ENCODE assay signal across 8 cellular contexts in the genomic region with DNA sequence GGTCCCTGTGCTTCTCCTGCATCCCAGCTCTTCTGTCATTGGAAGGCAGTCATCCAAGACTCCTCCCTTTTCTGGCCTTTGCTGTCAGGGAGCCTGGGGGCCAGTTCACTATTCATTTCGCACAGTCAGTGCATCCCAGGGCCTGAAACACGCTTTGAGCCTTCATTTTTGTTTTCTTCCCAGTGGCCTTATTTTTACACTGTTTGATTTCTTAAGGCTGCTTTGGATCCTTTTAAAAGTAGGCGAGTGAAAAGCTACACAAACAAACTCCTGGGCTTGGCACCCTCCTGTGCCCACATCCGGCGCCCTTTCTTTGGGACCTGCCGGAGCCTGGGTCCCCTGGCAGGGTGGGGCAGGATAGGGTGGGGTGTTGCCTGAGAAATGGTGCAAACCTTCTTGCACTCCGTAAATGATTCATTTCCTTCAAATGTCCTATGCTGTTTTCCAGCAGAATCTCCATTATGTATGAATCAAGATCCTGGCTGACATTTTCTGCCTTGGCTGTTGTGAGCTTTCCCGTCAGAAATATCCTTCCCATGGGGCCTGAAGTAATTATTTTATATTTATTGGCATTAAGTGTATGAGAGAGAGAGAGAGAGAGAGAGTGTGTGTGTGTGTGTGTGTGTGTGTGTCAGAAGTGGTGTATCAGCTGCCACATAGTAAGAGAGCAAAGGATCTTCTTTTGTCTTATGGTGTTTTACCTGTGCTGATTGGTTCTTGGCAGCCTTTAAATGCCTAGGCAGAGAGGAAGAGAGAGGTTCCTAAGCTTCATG. TPM values are rescaled to one million over a fixed set of nuclear protein-coding genes. Genes with fewer than 3 reads are reported as not detected.
DNase-seq lines count a peak whose midpoint lies in the region; ATAC-seq and TF ChIP-seq lines count a peak whose summit lies in the region.

No MANE protein-coding gene starts in this region.

- no peak for TF ChIP-seq CTCF in heart left ventricle (IDR thresholded peaks at IDR 0.05)

- no peaks in the 10 kb centered on the region for H3K36me3 ChIP-seq in heart left ventricle
- no peaks in the 10 kb centered on the region for H3K36me3 ChIP-seq in subcutaneous abdominal adipose tissue (ENCODE audit: control insufficient read depth in 5 of 5, insufficient read depth in 5 of 5, low read length in 5 of 5)

- peak overlapping the region; percentile 57 to 83 (median 70) for H3K27ac ChIP-seq in heart left ventricle
- peak overlapping the region; percentile 87 for H3K27ac ChIP-seq in subcutaneous abdominal adipose tissue (ENCODE audit: low read depth, low read length)

- peak overlapping the region in 3 of 5 donors; percentile 31 to 56 (median 35) for H3K9ac ChIP-seq in subcutaneous abdominal adipose tissue (ENCODE audit: low read length in 5 of 5)

- H3K4me3 ChIP-seq in heart left ventricle = no peak overlapping the region
- H3K4me3 ChIP-seq in subcutaneous abdominal adipose tissue (ENCODE audit: low read depth in 1 of 5, low read length in 5 of 5) = no peak overlapping the region

- peaks cover 23 to 72% (median 59%) of the 10 kb centered on the region in 12 donors for H3K4me1 ChIP-seq in heart left ventricle
- peaks cover 14 to 65% (median 51%) of the 10 kb centered on the region in 5 donors for H3K4me1 ChIP-seq in subcutaneous abdominal adipose tissue (ENCODE audit: control insufficient read depth in 5 of 5, insufficient read depth in 5 of 5, low read length in 5 of 5)

- H3K27me3 ChIP-seq in heart left ventricle = no peaks in the 10 kb centered on the region
- no peaks in the 10 kb centered on the region for H3K27me3 ChIP-seq in subcutaneous abdominal adipose tissue (ENCODE audit: control insufficient read depth in 5 of 5, insufficient read depth in 4 of 5, low read length in 5 of 5)

- DNase-seq in NCI-H510A treated with DMSO at 0.1 percent for 48 hours (lab: John Stamatoyannopoulos, UW) (peak; percentile 21), NCI-H510A (lab: John Stamatoyannopoulos, UW) (no peak), activated T-helper 1 cell treated with Interleukin-2 at 50 U/mL for 16 hours (ENCODE audit: low read depth) (peak; percentile 38), heart left ventricle (peak in 4 of 5 donors; percentile 41 to 80 (median 54))

- ATAC-seq in heart left ventricle (peak; percentile 34 to 80 (median 74)), HG03108 (IDR thresholded peaks at IDR 0.05; ENCODE audit: unreplicated experiment) (no peak), HG03565 (IDR thresholded peaks at IDR 0.05; ENCODE audit: unreplicated experiment) (no peak), HG02981 (IDR thresholded peaks at IDR 0.05; ENCODE audit: unreplicated experiment) (no peak)

- H3K9me3 ChIP-seq in heart left ventricle (peaks cover 0 to 22% (median 13%) of the 10 kb centered on the region in 12 donors), subcutaneous abdominal adipose tissue (ENCODE audit: control insufficient read depth in 5 of 5, low read length in 5 of 5) (peaks cover 0 to 9% (median 3%) of the 10 kb centered on the region in 5 donors)

- no peak for TF ChIP-seq POLR2A in heart left ventricle (IDR thresholded peaks at IDR 0.05)

- intact Hi-C loops in heart left ventricle (cut with DNase I) = loop anchor here in 2 of 10 donors (5.0 to 10.0 kb wide), 2 partner anchors 44 to 49 kb away; partner anchors contain the start of gene BCR (in 2 of the 2)

- 42 to 58% (median 52%) methylated on average over 8 of the region's 8 CpGs for WGBS in heart left ventricle, 4 donors

RNA-seq across cellular contexts. Expression of gene BCR, which starts 45.6 kb away (rescaled TPM):
- total RNA-seq in heart left ventricle = 10 to 100 TPM; 24.0 to 51.1 (median 29.3) TPM
- 10 to 100 TPM; 12.6 to 22.4 TPM for polyA plus RNA-seq in heart left ventricle

Comparison
In these comparisons a context has a peak if more than half of its experiments do, and no peak if none do; other contexts are left out.
1. ATAC-seq: peak in heart left ventricle (4 of 4); none in HG03108 (single experiment), HG03565 (single experiment) and HG02981 (single experiment).